Comparison of ENCODE assay signal across 36 cellular contexts in genomic region chr19:29422047-29422446, GRCh38.
DNase-seq lines count a peak whose midpoint lies in the region; ATAC-seq, FAIRE-seq and TF ChIP-seq lines count a peak whose summit lies in the region.
"Had no signal": no experiment of that assay in that cellular context is flagged by ENCODE, and none has a peak within 500 bp of the region (broad histone marks: within the 10 kb centered on the region; RNA-seq: fewer than 3 reads in every experiment).

No MANE protein-coding gene starts in this region.

- H3F3A ChIP-seq in smooth muscle cell (ENCODE audit: low read depth) = no peaks in the 10 kb centered on the region

- H3K4me2 ChIP-seq in H1 (ENCODE audit: insufficient read depth in 1 of 2, low read depth in 2 of 2, low read length in 2 of 2) (no peak overlapping the region), osteoblast (ENCODE audit: insufficient read depth, low read length) (no peak overlapping the region), smooth muscle cell (no peak overlapping the region)
- H3K4me2 ChIP-seq: A549, BLaER1 had no signal

- CTCF ChIA-PET in H1 (lab: Charles Lee; ENCODE audit: partially characterized antibody) = interaction anchor here (0.9 to 1.0 kb wide), 2 partner anchors 15 to 32 kb away, joined by 3 read pairs; no protein-coding TSS in a partner anchor
- CTCF ChIA-PET in CD8-positive, alpha-beta T cell (lab: Charles Lee) = no interaction called here
- CTCF ChIA-PET in activated CD4-positive, alpha-beta memory T cell treated with anti-CD3 and anti-CD28 coated beads for 36 hours (lab: Charles Lee) = no interaction called here

- FAIRE-seq in H1 (lab: Jason Lieb, UNC) = no peak
- FAIRE-seq: A204.1, A549, D721Med had no signal

- H3K27me3 Mint-ChIP-seq in chondrocyte (ENCODE audit: low read depth) = no peaks in the 10 kb centered on the region
- peaks cover 3% of the 10 kb centered on the region for H3K27me3 Mint-ChIP-seq in CD8-positive, alpha-beta T cell (ENCODE audit: low read depth)
- peaks cover 3% of the 10 kb centered on the region for H3K27me3 Mint-ChIP-seq in activated CD4-positive, alpha-beta memory T cell treated with anti-CD3 and anti-CD28 coated beads for 36 hours
- H3K27me3 Mint-ChIP-seq: B cell; CD4-positive, CD25-positive, alpha-beta regulatory T cell had no signal

- H3K9ac ChIP-seq in H1 (replicated peaks in 1 of 4; ENCODE audit: extremely low read depth in 1 of 4, low read depth in 3 of 4, low read length in 3 of 4) = no peak overlapping the region
- H3K9ac ChIP-seq in smooth muscle cell (ENCODE audit: low read depth) = no peak overlapping the region
- H3K9ac ChIP-seq: BLaER1; BLaER1 treated with 17β-estradiol and CSF1 and Interleukin-3, amounts not matched to agents 10 nM and 100 nM had no signal

- no peak overlapping the region for H3K4ac ChIP-seq in H1 (replicated peaks; ENCODE audit: insufficient read length, low read depth, low read length)

- no peaks in the 10 kb centered on the region for H3K27me3 ChIP-seq in H1 (replicated peaks in 1 of 4; ENCODE audit: control insufficient read depth in 3 of 4, extremely low read depth in 1 of 4, insufficient read depth in 3 of 4, low read length in 3 of 4)
- no peaks in the 10 kb centered on the region for H3K27me3 ChIP-seq in osteoblast (ENCODE audit: insufficient read depth, low read length)
- H3K27me3 ChIP-seq in smooth muscle cell (ENCODE audit: low read depth) = no peaks in the 10 kb centered on the region
- H3K27me3 ChIP-seq in foreskin keratinocyte = no peaks in the 10 kb centered on the region
- H3K27me3 ChIP-seq in CD8-positive, alpha-beta T cell (ENCODE audit: insufficient read depth, low read length) = peaks cover 4% of the 10 kb centered on the region
- H3K27me3 ChIP-seq: BE2C; BLaER1; BLaER1 treated with 17β-estradiol and CSF1 and Interleukin-3, amounts not matched to agents 10 nM and 100 nM had no signal

- no peak overlapping the region for H3K4me3 Mint-ChIP-seq in chondrocyte (ENCODE audit: unreplicated experiment)
- no peak overlapping the region for H3K4me3 Mint-ChIP-seq in CD8-positive, alpha-beta T cell
- no peak overlapping the region for H3K4me3 Mint-ChIP-seq in activated CD4-positive, alpha-beta memory T cell treated with anti-CD3 and anti-CD28 coated beads for 36 hours
- H3K4me3 Mint-ChIP-seq: B cell; CD14-positive monocyte; CD4-positive, alpha-beta memory T cell; CD4-positive, alpha-beta T cell; CD4-positive, CD25-positive, alpha-beta regulatory T cell; CD8-positive, alpha-beta memory T cell had no signal

- peaks cover 8 to 25% of the 10 kb centered on the region in 2 experiments; a peak in 3 of 4 replicates for H3K9me3 ChIP-seq in H1 (ENCODE audit: insufficient read depth in 2 of 2, low read depth in 1 of 2, low read length in 1 of 2)
- H3K9me3 ChIP-seq in osteoblast (ENCODE audit: low read depth, low read length) = no peaks in the 10 kb centered on the region
- H3K9me3 ChIP-seq in smooth muscle cell (replicated peaks; ENCODE audit: low read depth) = no peaks in the 10 kb centered on the region
- no peaks in the 10 kb centered on the region for H3K9me3 ChIP-seq in CD8-positive, alpha-beta T cell (ENCODE audit: low read length)
- H3K9me3 ChIP-seq: BE2C had no signal

- H4K5ac ChIP-seq in H1 (ENCODE audit: insufficient read length, low read depth, low read length) = no peak overlapping the region

- no peak overlapping the region for H2BK20ac ChIP-seq in H1 (ENCODE audit: low read length)

- POLR2A ChIA-PET in H1 (lab: Charles Lee; ENCODE audit: partially characterized antibody) = no interaction called here
- POLR2A ChIA-PET in CD8-positive, alpha-beta T cell (lab: Charles Lee) = no interaction called here
- POLR2A ChIA-PET in activated CD4-positive, alpha-beta memory T cell treated with anti-CD3 and anti-CD28 coated beads for 36 hours (lab: Charles Lee) = no interaction called here

- peak; percentile 60 for DNase-seq in chondrocyte (ENCODE audit: low spot score)
- no peak for DNase-seq in H1 (ENCODE audit: low read depth in 1 of 2, low spot score in 2 of 2)
- peak; percentile 29 for DNase-seq in osteoblast (ENCODE audit: insufficient read length, low spot score, missing footprints)
- DNase-seq in smooth muscle cell (lab: John Stamatoyannopoulos, UW; ENCODE audit: unreplicated experiment) = no peak
- DNase-seq in foreskin keratinocyte = no peak
- DNase-seq in CD8-positive, alpha-beta T cell = no peak
- no peak for DNase-seq in activated CD4-positive, alpha-beta memory T cell treated with anti-CD3 and anti-CD28 coated beads for 36 hours
- DNase-seq: 8988T; ACHN; AML-193; BE2C; C1 segment of cervical spinal cord; Caco-2; Calu3; CD4-positive, alpha-beta memory T cell; CD4-positive, alpha-beta T cell; CD4-positive, CD25-positive, alpha-beta regulatory T cell; CD8-positive, alpha-beta memory T cell; COR-L47; DMS 273 treated with DMSO at 0.1 percent for 48 hours; DMS153; DMS53; DMS79; DMS79 treated with DMSO at 0.1 percent for 48 hours; DND-41; EL had no signal

- no peak overlapping the region for H3K18ac ChIP-seq in H1 (ENCODE audit: extremely low read depth, low read length)

- H3K4me1 Mint-ChIP-seq in chondrocyte (ENCODE audit: low read depth) = no peaks in the 10 kb centered on the region
- H3K4me1 Mint-ChIP-seq in CD8-positive, alpha-beta T cell (ENCODE audit: low read depth) = no peaks in the 10 kb centered on the region
- H3K4me1 Mint-ChIP-seq in activated CD4-positive, alpha-beta memory T cell treated with anti-CD3 and anti-CD28 coated beads for 36 hours (ENCODE audit: low read depth) = no peaks in the 10 kb centered on the region
- H3K4me1 Mint-ChIP-seq: B cell; CD14-positive monocyte; CD4-positive, alpha-beta memory T cell; CD8-positive, alpha-beta memory T cell had no signal

- H2BK120ac ChIP-seq in H1 (replicated peaks; ENCODE audit: low read depth, low read length) = no peak overlapping the region

- H2BK12ac ChIP-seq in H1 (ENCODE audit: low read depth, low read length) = no peak overlapping the region

- H2AK5ac ChIP-seq in H1 (ENCODE audit: low read depth, low read length) = no peak overlapping the region

- TF ChIP-seq CTCF in chondrocyte (IDR thresholded peaks at IDR 0.05) (no peak), H1 (IDR thresholded peaks at IDR 0.05; ENCODE audit: control extremely low read depth in 1 of 3, insufficient read depth in 1 of 3, low read depth in 1 of 3, low read length in 3 of 3) (no peak), osteoblast (IDR thresholded peaks at IDR 0.05; ENCODE audit: extremely low read depth, low read depth, low read length) (no peak), smooth muscle cell (IDR thresholded peaks at IDR 0.05; ENCODE audit: borderline replicate concordance, insufficient read depth, poor library complexity, severe bottlenecking) (no peak), foreskin keratinocyte (conservative IDR thresholded peaks at IDR 0.05) (no peak)
- no peak for TF ChIP-seq CTCF in CD8-positive, alpha-beta T cell (IDR thresholded peaks at IDR 0.05)

- no peak overlapping the region for H3K23ac ChIP-seq in H1 (ENCODE audit: insufficient read length)

- H2BK5ac ChIP-seq in H1 (ENCODE audit: low read depth, low read length) = no peak overlapping the region

- no peaks in the 10 kb centered on the region for H3K79me1 ChIP-seq in H1 (ENCODE audit: low read depth, low read length)

- H3K4me1 ChIP-seq in H1 (replicated peaks in 1 of 4; ENCODE audit: control insufficient read depth in 3 of 4, insufficient read depth in 4 of 4, low read length in 3 of 4) (no peaks in the 10 kb centered on the region; a peak in 1 of 7 replicates), osteoblast (ENCODE audit: insufficient read depth, low read length) (no peaks in the 10 kb centered on the region), smooth muscle cell (ENCODE audit: low read depth) (peaks cover 5% of the 10 kb centered on the region), foreskin keratinocyte (no peaks in the 10 kb centered on the region)
- no peaks in the 10 kb centered on the region for H3K4me1 ChIP-seq in CD8-positive, alpha-beta T cell (ENCODE audit: insufficient read depth, low read length)
- H3K4me1 ChIP-seq: A549, BE2C, Caco-2 had no signal

- H2BK15ac ChIP-seq in H1 (ENCODE audit: low read length) = no peak overlapping the region

- no peak for TF ChIP-seq EP300 in H1 (IDR thresholded peaks at IDR 0.05; ENCODE audit: borderline replicate concordance in 1 of 2, low read depth in 2 of 2, low read length in 2 of 2)

- no peaks in the 10 kb centered on the region; the same call in 1 of the 2 replicates for H3K23me2 ChIP-seq in H1 (ENCODE audit: low read depth, low read length)

- intact Hi-C loops in CD8-positive, alpha-beta T cell (cut with DNase I, micrococcal nuclease) = no loop called here
- intact Hi-C loops in activated CD4-positive, alpha-beta memory T cell treated with anti-CD3 and anti-CD28 coated beads for 36 hours (cut with micrococcal nuclease) = no loop called here

- H3K79me2 ChIP-seq in H1 (ENCODE audit: control insufficient read depth in 1 of 2, insufficient read depth in 2 of 2, low read length in 2 of 2) (no peaks in the 10 kb centered on the region), osteoblast (ENCODE audit: insufficient read depth, low read length) (no peaks in the 10 kb centered on the region), smooth muscle cell (ENCODE audit: low read depth) (no peaks in the 10 kb centered on the region)

- H3K4me3 ChIP-seq in H1 (ENCODE audit: extremely low read depth in 1 of 4, insufficient read depth in 2 of 4, low read depth in 3 of 4, low read length in 4 of 4) (no peak overlapping the region), osteoblast (ENCODE audit: insufficient read depth, low read length) (no peak overlapping the region), smooth muscle cell (no peak overlapping the region)
- no peak overlapping the region for H3K4me3 ChIP-seq in CD8-positive, alpha-beta T cell (ENCODE audit: low read depth, low read length)
- H3K4me3 ChIP-seq: A549; BLaER1; BLaER1 treated with 17β-estradiol and CSF1 and Interleukin-3, amounts not matched to agents 10 nM and 100 nM had no signal

- H4K20me1 ChIP-seq in H1 (replicated peaks in 1 of 2; ENCODE audit: control insufficient read depth in 1 of 2, insufficient read depth in 2 of 2, low read length in 2 of 2) = no peaks in the 10 kb centered on the region
- H4K20me1 ChIP-seq in osteoblast (ENCODE audit: insufficient read depth, low read length) = no peaks in the 10 kb centered on the region
- no peaks in the 10 kb centered on the region for H4K20me1 ChIP-seq in smooth muscle cell (ENCODE audit: low read depth)
- H4K20me1 ChIP-seq: BLaER1; BLaER1 treated with 17β-estradiol and CSF1 and Interleukin-3, amounts not matched to agents 10 nM and 100 nM had no signal

- H2AFZ ChIP-seq in H1 (ENCODE audit: low read length) (no peak overlapping the region), osteoblast (ENCODE audit: low read length) (no peak overlapping the region), smooth muscle cell (ENCODE audit: low read depth) (no peak overlapping the region)

- TF ChIP-seq POLR2A in H1 (IDR thresholded peaks at IDR 0.05; ENCODE audit: control extremely low read depth in 1 of 2, low read depth in 2 of 2, low read length in 2 of 2) = no peak

- H3K36me3 ChIP-seq in H1 (ENCODE audit: control insufficient read depth in 2 of 4, insufficient read depth in 4 of 4, low read length in 3 of 4) (no peaks in the 10 kb centered on the region), osteoblast (ENCODE audit: insufficient read depth, low read length) (no peaks in the 10 kb centered on the region), smooth muscle cell (ENCODE audit: low read depth) (no peaks in the 10 kb centered on the region)
- no peaks in the 10 kb centered on the region for H3K36me3 ChIP-seq in CD8-positive, alpha-beta T cell (ENCODE audit: insufficient read depth, low read length)
- H3K36me3 ChIP-seq: BE2C; BLaER1; BLaER1 treated with 17β-estradiol and CSF1 and Interleukin-3, amounts not matched to agents 10 nM and 100 nM had no signal

- H3K14ac ChIP-seq in H1 (ENCODE audit: insufficient read length) = no peak overlapping the region

- ATAC-seq in foreskin keratinocyte (no peak), GM19023 (IDR thresholded peaks at IDR 0.05; ENCODE audit: unreplicated experiment) (no peak)
- ATAC-seq in CD8-positive, alpha-beta T cell = no peak
- ATAC-seq: A549 had no signal

- no peak for TF ChIP-seq RAD21 in H1 (IDR thresholded peaks at IDR 0.05 in 1 of 2, conservative IDR thresholded peaks at IDR 0.05 in 1 of 2; ENCODE audit: low read depth in 2 of 2, low read length in 2 of 2)

- H3K27ac ChIP-seq in H1 (ENCODE audit: low read depth, low read length) (no peak overlapping the region), osteoblast (ENCODE audit: low read depth, low read length) (no peak overlapping the region), smooth muscle cell (ENCODE audit: low read depth) (peak overlapping the region; percentile 89), foreskin keratinocyte (no peak overlapping the region)
- H3K27ac ChIP-seq in CD8-positive, alpha-beta T cell (ENCODE audit: low read depth, low read length) = no peak overlapping the region
- H3K27ac ChIP-seq: 22Rv1; A549; BLaER1; BLaER1 treated with 17β-estradiol and CSF1 and Interleukin-3, amounts not matched to agents 10 nM and 100 nM; C4-2B had no signal

- H4K8ac ChIP-seq in H1 (ENCODE audit: extremely low read depth, insufficient read depth, low read length) = peak overlapping the region; percentile 41; the same call in 1 of the 2 replicates

- WGBS in H1 (ENCODE audit: extremely low coverage in 1 of 2, insufficient coverage in 1 of 2, insufficient read length in 1 of 2, insufficient replicate concordance in 2 of 2, low coverage in 1 of 2, low lambda C conversion rate in 2 of 2, missing lambda C conversion rate in 1 of 2), 2 experiments = 82% methylated on average over 4 of the region's 7 CpGs; no CpG with 5 or more reads in 1 of the 2 experiments
- 80% methylated on average over 7 of the region's 7 CpGs for WGBS in smooth muscle cell (ENCODE audit: low lambda C conversion rate)

- peaks cover 6% of the 10 kb centered on the region for H3K9me3 Mint-ChIP-seq in chondrocyte (ENCODE audit: low read depth)
- H3K9me3 Mint-ChIP-seq in CD8-positive, alpha-beta T cell = peaks cover 4% of the 10 kb centered on the region
- no peaks in the 10 kb centered on the region for H3K9me3 Mint-ChIP-seq in activated CD4-positive, alpha-beta memory T cell treated with anti-CD3 and anti-CD28 coated beads for 36 hours
- H3K9me3 Mint-ChIP-seq: CD4-positive, alpha-beta T cell had no signal

- no peak overlapping the region for H3K27ac Mint-ChIP-seq in chondrocyte (ENCODE audit: unreplicated experiment)
- H3K27ac Mint-ChIP-seq in CD8-positive, alpha-beta T cell = no peak overlapping the region
- no peak overlapping the region for H3K27ac Mint-ChIP-seq in activated CD4-positive, alpha-beta memory T cell treated with anti-CD3 and anti-CD28 coated beads for 36 hours
- H3K27ac Mint-ChIP-seq: B cell; CD14-positive monocyte; CD4-positive, alpha-beta memory T cell; CD4-positive, alpha-beta T cell; CD4-positive, CD25-positive, alpha-beta regulatory T cell; CD8-positive, alpha-beta memory T cell had no signal

- H3K36me3 Mint-ChIP-seq in chondrocyte (ENCODE audit: low read depth) = no peaks in the 10 kb centered on the region
- H3K36me3 Mint-ChIP-seq in CD8-positive, alpha-beta T cell = no peaks in the 10 kb centered on the region
- no peaks in the 10 kb centered on the region for H3K36me3 Mint-ChIP-seq in activated CD4-positive, alpha-beta memory T cell treated with anti-CD3 and anti-CD28 coated beads for 36 hours
- H3K36me3 Mint-ChIP-seq: CD14-positive monocyte; CD4-positive, alpha-beta memory T cell; CD4-positive, CD25-positive, alpha-beta regulatory T cell; CD8-positive, alpha-beta memory T cell had no signal

- no peak overlapping the region for H3K56ac ChIP-seq in H1 (replicated peaks; ENCODE audit: insufficient read length, low read depth, low read length)

- no peak overlapping the region for H4K91ac ChIP-seq in H1 (replicated peaks; ENCODE audit: insufficient read length, low read length)

Comparison
In these comparisons a context has a peak if more than half of its experiments do, and no peak if none do; other contexts are left out.
1. DNase-seq: peak in chondrocyte (single experiment) and osteoblast (single experiment); none in H1 (0 of 2), smooth muscle cell (single experiment), foreskin keratinocyte (0 of 2), CD8-positive, alpha-beta T cell (0 of 7) and activated CD4-positive, alpha-beta memory T cell treated with anti-CD3 and anti-CD28 coated beads for 36 hours (single experiment).